In genomic region chr7:158302274-158303070, GRCh38 we compare ENCODE assay signal across 16 cellular contexts.
"Had no signal": no experiment of that assay in that cellular context is flagged by ENCODE, and none has a peak within 500 bp of the region (broad histone marks: within the 10 kb centered on the region; RNA-seq: fewer than 3 reads in every experiment).

No MANE protein-coding gene starts in this region.

- ATAC-seq: activated naive CD8-positive, alpha-beta T cell treated with anti-CD3 and anti-CD28 coated beads, Interleukin-2, amount 50 U/mL, for 24 hours; esophagus mucosa; left cardiac atrium; naive thymus-derived CD8-positive, alpha-beta T cell; upper lobe of right lung had no signal

- H3K4me3 Mint-ChIP-seq: activated naive CD8-positive, alpha-beta T cell treated with anti-CD3 and anti-CD28 coated beads, Interleukin-2, amount 50 U/mL, for 24 hours; central memory CD8-positive, alpha-beta T cell; dendritic cell treated with granulocyte-macrophage colony-stimulating factor and Interleukin-4, amounts not matched to agents 40 ng/mL and 50 ng/mL, for 4 days; naive thymus-derived CD8-positive, alpha-beta T cell; stimulated activated naive CD8-positive, alpha-beta T cell treated with anti-CD3 and anti-CD28 coated beads, Interleukin-15, Interleukin-2, amounts not matched to agents 100 ng/mL and 50 ng/mL, for 24 hours had no signal

- H3K36me3 ChIP-seq: upper lobe of right lung had no signal

- FAIRE-seq: TTC549 had no signal

- H3K4me3 ChIP-seq: testis, upper lobe of right lung had no signal

- H3K27ac ChIP-seq: testis, upper lobe of right lung had no signal

- H3K4me1 Mint-ChIP-seq: activated naive CD8-positive, alpha-beta T cell treated with anti-CD3 and anti-CD28 coated beads, Interleukin-2, amount 50 U/mL, for 24 hours; central memory CD8-positive, alpha-beta T cell; naive thymus-derived CD8-positive, alpha-beta T cell had no signal

- H3K27me3 ChIP-seq: testis, upper lobe of right lung had no signal

- H3K9me3 ChIP-seq: testis had no signal

- H3K4me1 ChIP-seq: testis, upper lobe of right lung had no signal

- H3K27ac Mint-ChIP-seq: activated naive CD8-positive, alpha-beta T cell treated with anti-CD3 and anti-CD28 coated beads, Interleukin-2, amount 50 U/mL, for 24 hours; dendritic cell treated with granulocyte-macrophage colony-stimulating factor and Interleukin-4, amounts not matched to agents 40 ng/mL and 50 ng/mL, for 4 days; naive thymus-derived CD8-positive, alpha-beta T cell; stimulated activated naive CD8-positive, alpha-beta T cell treated with anti-CD3 and anti-CD28 coated beads, Interleukin-15, Interleukin-2, amounts not matched to agents 100 ng/mL and 50 ng/mL, for 24 hours had no signal

- DNase-seq: activated CD4-positive, alpha-beta T cell treated with anti-CD3 and anti-CD28 coated beads, Interleukin-2, amount 50 U/mL, for 1 hour; activated CD4-positive, CD25-positive, alpha-beta regulatory T cell; activated naive CD4-positive, alpha-beta T cell; activated naive CD8-positive, alpha-beta T cell treated with anti-CD3 and anti-CD28 coated beads, Interleukin-2, amount 50 U/mL, for 24 hours; left cardiac atrium; naive thymus-derived CD8-positive, alpha-beta T cell; nucleus accumbens; stimulated activated CD4-positive, alpha-beta T cell treated with anti-CD3 and anti-CD28 coated beads, Interleukin-4, amount 100 ng/mL, for 24 hours; T-helper 2 cell; testis; upper lobe of right lung had no signal

- H3K27me3 Mint-ChIP-seq: dendritic cell treated with granulocyte-macrophage colony-stimulating factor and Interleukin-4, amounts not matched to agents 40 ng/mL and 50 ng/mL, for 4 days had no signal
